Comparison of ENCODE assay signal across 8 cellular contexts in the genomic region with DNA sequence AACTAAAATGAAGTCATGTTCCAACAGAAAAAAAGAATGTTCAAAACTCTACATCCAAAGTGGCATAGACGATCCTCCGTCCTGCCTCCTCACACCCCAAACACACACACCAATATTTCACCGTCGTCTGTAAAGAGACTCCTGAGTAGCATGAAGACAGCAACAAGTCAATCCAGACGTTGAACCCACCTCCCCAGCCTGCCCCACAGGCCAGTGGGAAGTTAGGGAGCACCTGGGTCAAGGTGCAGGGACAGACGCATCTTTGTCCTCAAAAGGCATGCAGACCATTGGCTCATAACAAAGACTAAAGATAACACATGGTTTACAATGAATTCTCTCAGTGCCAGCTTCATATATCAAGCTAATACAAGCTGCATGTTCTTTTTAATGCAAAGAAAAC.
"Had no signal": no experiment of that assay in that cellular context is flagged by ENCODE, and none has a peak within 500 bp of the region (broad histone marks: within the 10 kb centered on the region; RNA-seq: fewer than 3 reads in every experiment).

No MANE protein-coding gene starts in this region.

- H3K27ac ChIP-seq: GM23248, HL-60 had no signal

- ATAC-seq: HCT116, HepG2 had no signal

- H3K9me3 ChIP-seq: HAP-1 had no signal

- H3K4me1 ChIP-seq: HAP-1 had no signal

- H3K36me3 ChIP-seq: HAP-1 had no signal

- H3K4me3 ChIP-seq: GM23248, HAP-1 had no signal

- H3K9ac ChIP-seq: GM23248 had no signal

- DNase-seq: GM23248, GOT3, H7, HFFc6 had no signal

- H2AFZ ChIP-seq: GM23248 had no signal
